Comparison of ENCODE assay signal across 8 cellular contexts in genomic region chr4:145618912-145619638, GRCh38. TPM values are rescaled to one million over a fixed set of nuclear protein-coding genes. Genes with fewer than 3 reads are reported as not detected.
DNase-seq lines count a peak whose midpoint lies in the region; ATAC-seq and TF ChIP-seq lines count a peak whose summit lies in the region.

Gene MMAA (plus strand): TSS chr4:145619385. CDS start chr4:145639140, 19,755 bp downstream.

- H2AFZ ChIP-seq in GM23248, result peak within 1 kb of the TSS; percentile 85
- peak within 1 kb of the TSS; percentile 98 for H2AFZ ChIP-seq in neural cell (ENCODE audit: low read depth, low read length)

- H3K9ac ChIP-seq in GM23248 (peak within 1 kb of the TSS; percentile 99), neural cell (ENCODE audit: low read length) (peak within 1 kb of the TSS; percentile 80)

- peak; percentile 57 for TF ChIP-seq RAD21 in neural cell (conservative IDR thresholded peaks at IDR 0.05)

- peak; percentile 97 for ATAC-seq in RWPE2 (ENCODE audit: low read depth)

- H3K4me1 ChIP-seq in GM23248 (ENCODE audit: insufficient read depth) (peaks cover 23% of the 10 kb centered on the region), RWPE2 (ENCODE audit: insufficient read depth, poor library complexity, severe bottlenecking) (peaks cover 6% of the 10 kb centered on the region), stomach (peaks cover 3 to 49% (median 26%) of the 10 kb centered on the region in 4 donors)

- peak within 1 kb of the TSS; percentile 99 for H3K4me3 ChIP-seq in GM23248
- peak within 1 kb of the TSS; percentile 65 for H3K4me3 ChIP-seq in RWPE2 (ENCODE audit: severe bottlenecking)
- H3K4me3 ChIP-seq in fibroblast of the aortic adventitia (ENCODE audit: low read depth, low read length), result peak within 1 kb of the TSS; percentile 86
- peak within 1 kb of the TSS; percentile 91 for H3K4me3 ChIP-seq in neural cell (ENCODE audit: low read length)
- peak within 1 kb of the TSS; percentile 72 to 83 (median 76) for H3K4me3 ChIP-seq in stomach

- TF ChIP-seq EP300 in neural cell (conservative IDR thresholded peaks at IDR 0.05; ENCODE audit: poor library complexity, severe bottlenecking) (no peak), stomach (IDR thresholded peaks at IDR 0.05) (no peak)

- H3K36me3 ChIP-seq in GM23248 (ENCODE audit: low read depth) (no peaks in the 10 kb centered on the region), RWPE2 (ENCODE audit: low read depth) (no peaks in the 10 kb centered on the region), neural cell (ENCODE audit: insufficient read depth, low read length) (no peaks in the 10 kb centered on the region), stomach (no peaks in the 10 kb centered on the region)

- H3K9me2 ChIP-seq in GM23248 (ENCODE audit: insufficient read depth) (no peaks in the 10 kb centered on the region), neural cell (ENCODE audit: insufficient read depth, low read length) (no peaks in the 10 kb centered on the region)

- H3K27me3 ChIP-seq in GM23248 (replicated peaks; ENCODE audit: insufficient read depth) (no peaks in the 10 kb centered on the region), RWPE2 (ENCODE audit: insufficient read depth, poor library complexity, severe bottlenecking) (no peaks in the 10 kb centered on the region), neural cell (ENCODE audit: insufficient read depth, low read depth, low read length) (no peaks in the 10 kb centered on the region), stomach (no peaks in the 10 kb centered on the region)

- no peaks in the 10 kb centered on the region for H4K20me1 ChIP-seq in GM23248 (ENCODE audit: insufficient read depth)
- H4K20me1 ChIP-seq in neural cell (ENCODE audit: insufficient read depth), result no peaks in the 10 kb centered on the region

- TF ChIP-seq CTCF in RWPE2 (IDR thresholded peaks at IDR 0.05; ENCODE audit: poor library complexity, severe bottlenecking), result peak; percentile 93
- TF ChIP-seq CTCF in fibroblast of the aortic adventitia (IDR thresholded peaks at IDR 0.05; ENCODE audit: insufficient read depth, low read length), result peak; percentile 41
- peak; percentile 68 for TF ChIP-seq CTCF in neural cell (IDR thresholded peaks at IDR 0.05; ENCODE audit: poor library complexity, severe bottlenecking)
- peak in 5 of 7 experiments; percentile 35 to 63 (median 48) for TF ChIP-seq CTCF in stomach (IDR thresholded peaks at IDR 0.05)

- DNase-seq in ELF-1 (ENCODE audit: low read depth, low spot score) (peak; percentile 93), GM23248 (peak; percentile 99), Kasumi-1 (lab: John Stamatoyannopoulos, UW) (peak; percentile 85 to 86), RWPE2 (ENCODE audit: low spot score) (peak; percentile 94), fibroblast of the aortic adventitia (ENCODE audit: low read depth) (peak; percentile 88), stomach (peak; percentile 94)
- peak; percentile 93 for DNase-seq in activated effector memory CD4-positive, alpha-beta T cell treated with Interleukin-2 at 50 U/mL for 16 hours

- in situ Hi-C loops in GM23248 (cut with MboI), result no loop called here

- H3K4me2 ChIP-seq in GM23248 (ENCODE audit: unreplicated experiment), result peak within 1 kb of the TSS; percentile 98
- peak within 1 kb of the TSS; percentile 90 for H3K4me2 ChIP-seq in neural cell (ENCODE audit: low read length)

- H3K27ac ChIP-seq in GM23248 (peak within 1 kb of the TSS; percentile 96), RWPE2 (ENCODE audit: poor library complexity, severe bottlenecking) (peak within 1 kb of the TSS; percentile 74), neural cell (ENCODE audit: low read length) (peak within 1 kb of the TSS; percentile 69), stomach (peak within 1 kb of the TSS; percentile 82 to 97 (median 96))

- H3K9me3 ChIP-seq in GM23248 (ENCODE audit: low read depth) (no peaks in the 10 kb centered on the region), RWPE2 (ENCODE audit: severe bottlenecking) (no peaks in the 10 kb centered on the region), neural cell (ENCODE audit: low read length) (no peaks in the 10 kb centered on the region), stomach (no peaks in the 10 kb centered on the region)

- peak in 2 of 4 donors; percentile 66 to 93 for TF ChIP-seq POLR2A in stomach (IDR thresholded peaks at IDR 0.05)

- H3F3A ChIP-seq in GM23248 (ENCODE audit: insufficient read depth) (peaks cover 20% of the 10 kb centered on the region), neural cell (ENCODE audit: insufficient read depth, low read length, poor library complexity, severe bottlenecking) (no peaks in the 10 kb centered on the region)

- 1 to 2% methylated on average over 59 to 62 of the region's 69 CpGs for WGBS in GM23248 (ENCODE audit: low coverage in 1 of 2, low lambda C conversion rate in 2 of 2, missing lambda C conversion rate in 2 of 2), 2 experiments
- WGBS in stomach, 5 donors, result 0 to 1% (median 0%) methylated on average over 27 to 69 of the region's 69 CpGs

- H3K79me2 ChIP-seq in GM23248 (ENCODE audit: insufficient read depth), result peaks cover 47% of the 10 kb centered on the region
- peaks cover 4% of the 10 kb centered on the region for H3K79me2 ChIP-seq in neural cell (replicated peaks; ENCODE audit: insufficient read depth, low read length)

- intact Hi-C loops in stomach (cut with DNase I; ENCODE audit: low total_unique reads), result no loop called here

TF ChIP-seq in neural cell, 6 proteins besides CTCF, POLR2A, EP300 and RAD21:
- TF ChIP-seq POLR2AphosphoS5 (IDR thresholded peaks at IDR 0.05) (peak; percentile 86), TAF1 (IDR thresholded peaks at IDR 0.05; ENCODE audit: low read depth) (peak; percentile 63), REST (IDR thresholded peaks at IDR 0.05; ENCODE audit: borderline replicate concordance) (peak; percentile 48), SMC3 (conservative IDR thresholded peaks at IDR 0.05; ENCODE audit: poor library complexity) (peak; percentile 64), MXI1 (conservative IDR thresholded peaks at IDR 0.05; ENCODE audit: poor library complexity, severe bottlenecking) (peak; percentile 93), EZH2 (IDR thresholded peaks at IDR 0.05; ENCODE audit: borderline replicate concordance, insufficient read depth, low read length, poor library complexity, severe bottlenecking) (no peak)

RNA-seq across cellular contexts. Expression of gene MMAA, which starts in this region (rescaled TPM):
- 5.5 and 7.6 TPM in 2 replicates for total RNA-seq in GM23248 (2014; rRNA removed; shearing (Covaris generic))
- polyA plus RNA-seq in GM23248 (2016; fragmentation: Nextera tagmentation; extraction: Ambion mirVana) (9.9 and 10.1 TPM in 2 replicates), neural cell (5.0 and 7.9 TPM in 2 replicates), stomach (10 to 100 TPM in 1 of 3 donors, 1 to 10 TPM in 2; 6.2 to 12.5 (median 7.9) TPM)
- total RNA-seq in fibroblast of the aortic adventitia (ENCODE audit: low replicate concordance) (9.2 and 15.9 TPM in 2 replicates), stomach (10 to 100 TPM in 1 of 5 donors, 1 to 10 TPM in 2, under 1 TPM in 2; 0.29 to 13.2 (median 3.1) TPM)
- polyA minus RNA-seq in neural cell, result 14.1 and 16.6 TPM in 2 replicates

Comparison
In these comparisons a context has a peak if more than half of its experiments do, and no peak if none do; other contexts are left out.
1. Peak in every context shown above with its lines: DNase-seq, ATAC-seq, H3K4me3 ChIP-seq and H3K27ac ChIP-seq.
2. CTCF ChIP-seq: peak in every context shown above with its lines; median percentile 93 in RWPE2; 68 in neural cell; 48 in stomach; 41 in fibroblast of the aortic adventitia.